ENCODE assay signal across 13 cellular contexts in genomic region chr13:110089815-110090214, GRCh38.
DNase-seq lines count a peak whose midpoint lies in the region; ATAC-seq, FAIRE-seq and TF ChIP-seq lines count a peak whose summit lies in the region.
"Had no signal": no experiment of that assay in that cellular context is flagged by ENCODE, and none has a peak within 500 bp of the region (broad histone marks: within the 10 kb centered on the region; RNA-seq: fewer than 3 reads in every experiment).

No MANE protein-coding gene starts in this region.

- H3K4me3 Mint-ChIP-seq in activated CD8-positive, alpha-beta T cell treated with anti-CD3 and anti-CD28 coated beads, Interleukin-2, amount 10 ng/mL, durations not matched to agents 7 days and 5 days = no peak overlapping the region
- H3K4me3 Mint-ChIP-seq: CD4-positive, alpha-beta memory T cell had no signal

- H3K4me2 ChIP-seq in HCT116 (ENCODE audit: low read length) = no peak overlapping the region

- H3K4me3 ChIP-seq in AG10803 (ENCODE audit: low read length) (no peak overlapping the region), HCT116 (replicated peaks in 1 of 2; ENCODE audit: low read depth in 1 of 2, low read length in 2 of 2) (no peak overlapping the region), WERI-Rb-1 (ENCODE audit: low read depth, low read length) (no peak overlapping the region), right lobe of liver (no peak overlapping the region)

- H3K79me2 ChIP-seq in HCT116 (ENCODE audit: insufficient read depth, low read length) = no peaks in the 10 kb centered on the region

- no peaks in the 10 kb centered on the region for H3K4me1 Mint-ChIP-seq in activated CD8-positive, alpha-beta T cell treated with anti-CD3 and anti-CD28 coated beads, Interleukin-2, amount 10 ng/mL, durations not matched to agents 7 days and 5 days (ENCODE audit: low read depth)
- H3K4me1 Mint-ChIP-seq: CD4-positive, alpha-beta memory T cell had no signal

- TF ChIP-seq POLR2A in HCT116 (IDR thresholded peaks at IDR 0.05; ENCODE audit: borderline replicate concordance, extremely low read depth, insufficient read depth, insufficient read length) (no peak), right lobe of liver (IDR thresholded peaks at IDR 0.05) (no peak)

- H3K9me3 Mint-ChIP-seq in activated CD8-positive, alpha-beta T cell treated with anti-CD3 and anti-CD28 coated beads, Interleukin-2, amount 10 ng/mL, durations not matched to agents 7 days and 5 days (ENCODE audit: insufficient read depth) = no peaks in the 10 kb centered on the region

- BruUV-seq in HCT116 (replicated peaks; lab: Mats Ljungman, UMichigan) = no TSS peak

- H3K27me3 ChIP-seq in HCT116 (ENCODE audit: insufficient read depth, low read length) (no peaks in the 10 kb centered on the region), WERI-Rb-1 (ENCODE audit: insufficient read depth, low read depth, severe bottlenecking) (no peaks in the 10 kb centered on the region), right lobe of liver (no peaks in the 10 kb centered on the region)

- H3K4me1 ChIP-seq in HCT116 (ENCODE audit: control insufficient read depth in 1 of 2, insufficient read depth in 2 of 2, low read length in 2 of 2) (peaks cover 6 to 13% of the 10 kb centered on the region in 2 experiments; a peak in 3 of 4 replicates), right lobe of liver (peaks cover 0 to 27% (median 4%) of the 10 kb centered on the region in 4 donors)

- H2AFZ ChIP-seq in HCT116 (ENCODE audit: low read depth, low read length, poor library complexity, severe bottlenecking) = peak overlapping the region; percentile 60

- H3K9me3 ChIP-seq in HCT116 (ENCODE audit: control insufficient read depth in 1 of 2, insufficient read depth in 1 of 2, low read depth in 1 of 2, low read length in 2 of 2) (no peaks in the 10 kb centered on the region), WERI-Rb-1 (ENCODE audit: severe bottlenecking) (peaks cover 2% of the 10 kb centered on the region), right lobe of liver (no peaks in the 10 kb centered on the region)

- RAD21 ChIA-PET in HCT116 (lab: Charles Lee; ENCODE audit: low non-redundant PET in 1 of 2, low total read pairs in 2 of 2, uncharacterized antibody in 2 of 2, unreplicated experiment in 2 of 2) = no interaction called here

- H3K9ac ChIP-seq in HCT116 (ENCODE audit: low read length) = no peak overlapping the region

- POLR2A ChIA-PET in HCT116 (lab: Charles Lee) = interaction anchor here (0.6 to 1.4 kb wide), 2 partner anchors 15 to 110 kb away, joined by 3 read pairs; no protein-coding TSS in a partner anchor
- POLR2A ChIA-PET in activated CD8-positive, alpha-beta T cell treated with anti-CD3 and anti-CD28 coated beads, Interleukin-2, amount 10 ng/mL, durations not matched to agents 7 days and 5 days (lab: Charles Lee) = no interaction called here

- no peaks in the 10 kb centered on the region for H3K27me3 Mint-ChIP-seq in activated CD8-positive, alpha-beta T cell treated with anti-CD3 and anti-CD28 coated beads, Interleukin-2, amount 10 ng/mL, durations not matched to agents 7 days and 5 days (ENCODE audit: low read depth)
- H3K27me3 Mint-ChIP-seq: CD4-positive, alpha-beta memory T cell had no signal

- no peaks in the 10 kb centered on the region for H3K36me3 Mint-ChIP-seq in activated CD8-positive, alpha-beta T cell treated with anti-CD3 and anti-CD28 coated beads, Interleukin-2, amount 10 ng/mL, durations not matched to agents 7 days and 5 days (ENCODE audit: low read depth)
- H3K36me3 Mint-ChIP-seq: CD4-positive, alpha-beta memory T cell had no signal

- FAIRE-seq in HTR-8/SVneo (lab: Jason Lieb, UNC) = no peak

- no peak overlapping the region for H3K27ac ChIP-seq in HCT116 (ENCODE audit: low read depth, low read length)
- no peak overlapping the region for H3K27ac ChIP-seq in WERI-Rb-1
- no peak overlapping the region for H3K27ac ChIP-seq in right lobe of liver

- H4K20me1 ChIP-seq in HCT116 (ENCODE audit: insufficient read depth) = no peaks in the 10 kb centered on the region

- no peaks in the 10 kb centered on the region for H3K36me3 ChIP-seq in HCT116 (ENCODE audit: control insufficient read depth in 1 of 2, insufficient read depth in 2 of 2, low read length in 2 of 2)
- H3K36me3 ChIP-seq in WERI-Rb-1 = no peaks in the 10 kb centered on the region
- H3K36me3 ChIP-seq in right lobe of liver = no peaks in the 10 kb centered on the region

- no peaks in the 10 kb centered on the region for H3K9me2 ChIP-seq in HCT116 (ENCODE audit: insufficient read depth)

- CTCF ChIA-PET in HCT116 (lab: Charles Lee) = interaction anchor here (0.6 to 1.1 kb wide), 2 partner anchors 27 to 705 kb away, joined by 3 to 4 read pairs; no protein-coding TSS in a partner anchor
- CTCF ChIA-PET in activated CD8-positive, alpha-beta T cell treated with anti-CD3 and anti-CD28 coated beads, Interleukin-2, amount 10 ng/mL, durations not matched to agents 7 days and 5 days (lab: Charles Lee) = no interaction called here

- ATAC-seq in HCT116 (peak; percentile 71), right lobe of liver (no peak)
- no peak for ATAC-seq in activated CD8-positive, alpha-beta T cell treated with anti-CD3 and anti-CD28 coated beads, Interleukin-2, amount 10 ng/mL, durations not matched to agents 7 days and 5 days

- no peak for DNase-seq in AG10803 (ENCODE audit: low read depth)
- DNase-seq in HCT116 (ENCODE audit: low read depth, low spot score) = no peak
- DNase-seq in WERI-Rb-1 = no peak
- DNase-seq in right lobe of liver = no peak
- DNase-seq in activated CD8-positive, alpha-beta T cell treated with anti-CD3 and anti-CD28 coated beads, Interleukin-2, amount 10 ng/mL, durations not matched to agents 7 days and 5 days = no peak
- DNase-seq in midbrain (lab: John Stamatoyannopoulos, UW) = no peak
- DNase-seq in stimulated activated CD4-positive, alpha-beta T cell treated with anti-CD3 and anti-CD28 coated beads, Interleukin-4, amount 100 ng/mL, for 1 hour = no peak
- DNase-seq in HTR-8/SVneo (ENCODE audit: insufficient read length, low spot score) = no peak
- DNase-seq: anterior cingulate cortex; CD4-positive, alpha-beta memory T cell; islet precursor cell; NCI-H1417; T1000 had no signal

- TF ChIP-seq CTCF in AG10803 (conservative IDR thresholded peaks at IDR 0.05; ENCODE audit: low read length) = peak; percentile 43
- peak in 2 of 3 experiments; percentile 55 to 56; a peak in 4 of 6 replicates for TF ChIP-seq CTCF in HCT116 (IDR thresholded peaks at IDR 0.05 in 2 of 3, conservative IDR thresholded peaks at IDR 0.05 in 1 of 3; ENCODE audit: borderline replicate concordance in 1 of 3, insufficient read depth in 1 of 3, low read depth in 2 of 3, low read length in 2 of 3)
- TF ChIP-seq CTCF in WERI-Rb-1 (IDR thresholded peaks at IDR 0.05; ENCODE audit: low read depth, low read length) = peak; percentile 44
- peak in 3 of 4 donors; percentile 11 to 19 (median 17) for TF ChIP-seq CTCF in right lobe of liver (IDR thresholded peaks at IDR 0.05)

- H3K27ac Mint-ChIP-seq in activated CD8-positive, alpha-beta T cell treated with anti-CD3 and anti-CD28 coated beads, Interleukin-2, amount 10 ng/mL, durations not matched to agents 7 days and 5 days = no peak overlapping the region
- H3K27ac Mint-ChIP-seq: CD4-positive, alpha-beta memory T cell had no signal

- WGBS in right lobe of liver (ENCODE audit: insufficient coverage, low coverage, low lambda C conversion rate, missing lambda C conversion rate) = 84% methylated on average over 3 of the region's 4 CpGs

- intact Hi-C loops in HCT116 (cut with micrococcal nuclease) = no loop called here
- intact Hi-C loops in right lobe of liver (cut with DNase I) = no loop called here

- TF ChIP-seq RAD21 in HCT116 (IDR thresholded peaks at IDR 0.05; ENCODE audit: low read depth) = 0 out of 2 replicates have a peak, but pooled peaks have one; percentile 20

TF ChIP-seq in HCT116, 20 proteins besides CTCF, POLR2A, EP300 and RAD21 (continues in another document):
- no peak for TF ChIP-seq EZH2phosphoT487 (IDR thresholded peaks at IDR 0.05; ENCODE audit: borderline replicate concordance)
- no peak for TF ChIP-seq CBX3 (IDR thresholded peaks at IDR 0.05; ENCODE audit: low read depth)
- TF ChIP-seq ZFX (IDR thresholded peaks at IDR 0.05) = no peak
- no peak for TF ChIP-seq POLR2AphosphoS5 (IDR thresholded peaks at IDR 0.05; ENCODE audit: low read depth, low read length)
- no peak for TF ChIP-seq EZH2 (IDR thresholded peaks at IDR 0.05)
- no peak for TF ChIP-seq SP1 (IDR thresholded peaks at IDR 0.05; ENCODE audit: low read depth)
- no peak for TF ChIP-seq REST (IDR thresholded peaks at IDR 0.05; ENCODE audit: low read depth)
- no peak for TF ChIP-seq EGR1 (IDR thresholded peaks at IDR 0.05; ENCODE audit: low read depth)
- no peak for TF ChIP-seq YY1 (IDR thresholded peaks at IDR 0.05; ENCODE audit: extremely low read depth, insufficient replicate concordance, low read depth, low read length)
- TF ChIP-seq SRF (IDR thresholded peaks at IDR 0.05; ENCODE audit: low read depth) = no peak
- TF ChIP-seq TCF7L2 (IDR thresholded peaks at IDR 0.05; ENCODE audit: borderline replicate concordance, extremely low read depth, insufficient read depth, insufficient read length) = no peak
